8 cellular contexts compared by ENCODE assay signal in genomic region chr22:29071261-29072045, GRCh38. TPM values are rescaled to one million over a fixed set of nuclear protein-coding genes. Genes with fewer than 3 reads are reported as not detected.
DNase-seq lines count a peak whose midpoint lies in the region; ATAC-seq and TF ChIP-seq lines count a peak whose summit lies in the region.

No MANE protein-coding gene starts in this region.

- H3K36me3 Mint-ChIP-seq in endothelial cell (ENCODE audit: low read depth, unreplicated experiment) (no peaks in the 10 kb centered on the region), naive B cell (no peaks in the 10 kb centered on the region)

- H3K4me1 Mint-ChIP-seq in endothelial cell (ENCODE audit: unreplicated experiment) = peaks cover 10% of the 10 kb centered on the region
- H3K4me1 Mint-ChIP-seq in naive B cell = peaks cover 14 to 31% (median 28%) of the 10 kb centered on the region in 3 donors

- ATAC-seq in naive B cell (ENCODE audit: low read depth in 2 of 2) = peak in 1 of 2 donors; percentile 12

- H3K9me3 Mint-ChIP-seq in endothelial cell (ENCODE audit: unreplicated experiment) (no peaks in the 10 kb centered on the region), naive B cell (no peaks in the 10 kb centered on the region)

- TF ChIP-seq POLR2A in uterus (IDR thresholded peaks at IDR 0.05) = no peak

- H3K27me3 ChIP-seq in uterus = no peaks in the 10 kb centered on the region

- TF ChIP-seq CTCF in endothelial cell (IDR thresholded peaks at IDR 0.05; ENCODE audit: unreplicated experiment) (no peak), uterus (IDR thresholded peaks at IDR 0.05) (no peak)

- H3K36me3 ChIP-seq in uterus = no peaks in the 10 kb centered on the region

- intact Hi-C loops in uterus (cut with DNase I; ENCODE audit: low total_unique reads) = no loop called here

- DNase-seq in activated CD4-positive, alpha-beta T cell treated with anti-CD3 and anti-CD28 coated beads for 48 hours = peak; percentile 56
- DNase-seq in activated CD4-positive, alpha-beta T cell treated with anti-CD3 and anti-CD28 coated beads for 1 hour = no peak
- DNase-seq in T-helper 22 cell (ENCODE audit: low read depth) (peak; percentile 20), endothelial cell (ENCODE audit: low spot score) (peak; percentile 45), naive B cell (peak; percentile 10), uterus (peak; percentile 29 to 42), NCI-H1105 (lab: John Stamatoyannopoulos, UW) (no peak), SHP77 treated with DMSO at 0.1 percent for 48 hours (lab: John Stamatoyannopoulos, UW) (no peak)

- H3K27me3 Mint-ChIP-seq in endothelial cell (ENCODE audit: unreplicated experiment) (peaks cover 7% of the 10 kb centered on the region), naive B cell (peaks cover 43 to 76% (median 46%) of the 10 kb centered on the region in 3 donors)

- no peaks in the 10 kb centered on the region for H3K4me1 ChIP-seq in uterus

- peak overlapping the region; percentile 87 for H3K4me3 Mint-ChIP-seq in endothelial cell (ENCODE audit: unreplicated experiment)
- H3K4me3 Mint-ChIP-seq in naive B cell = peak overlapping the region; percentile 80 to 87 (median 82)

- peak overlapping the region; percentile 18 to 37 for H3K4me3 ChIP-seq in uterus

- H3K27ac Mint-ChIP-seq in endothelial cell (ENCODE audit: unreplicated experiment) (no peak overlapping the region), naive B cell (no peak overlapping the region)

- H3K27ac ChIP-seq in uterus = no peak overlapping the region

- H3K9me3 ChIP-seq in uterus = no peaks in the 10 kb centered on the region

RNA-seq across cellular contexts. Expression of gene KREMEN1, which starts 1.4 kb away (rescaled TPM):
- total RNA-seq in endothelial cell (ENCODE audit: unreplicated experiment) (3.1 TPM), uterus (10 to 100 TPM in 3 of 4 donors, 1 to 10 TPM in 1; 5.9 to 25.1 (median 10.2) TPM)
- polyA plus RNA-seq in naive B cell (ENCODE audit: low read depth in 6 of 6) = under 1 TPM in 2 of 6 donors, not detected in 4; 0.12 to 0.20 TPM

RNA-seq across cellular contexts. Expression of gene C22orf31, which starts 9.8 kb away (rescaled TPM):
- total RNA-seq in endothelial cell (ENCODE audit: unreplicated experiment) (not detected), uterus (not detected)
- polyA plus RNA-seq in naive B cell (ENCODE audit: low read depth in 6 of 6) = not detected

Comparison
In these comparisons a context has a peak if more than half of its experiments do, and no peak if none do; other contexts are left out.
1. DNase-seq: peak in activated CD4-positive, alpha-beta T cell treated with anti-CD3 and anti-CD28 coated beads for 48 hours (single experiment), T-helper 22 cell (single experiment), endothelial cell (single experiment), naive B cell (single experiment) and uterus (2 of 2); none in activated CD4-positive, alpha-beta T cell treated with anti-CD3 and anti-CD28 coated beads for 1 hour (single experiment), NCI-H1105 (single experiment) and SHP77 treated with DMSO at 0.1 percent for 48 hours (single experiment).